Comparison of ENCODE assay signal across 21 cellular contexts in the genomic region with DNA sequence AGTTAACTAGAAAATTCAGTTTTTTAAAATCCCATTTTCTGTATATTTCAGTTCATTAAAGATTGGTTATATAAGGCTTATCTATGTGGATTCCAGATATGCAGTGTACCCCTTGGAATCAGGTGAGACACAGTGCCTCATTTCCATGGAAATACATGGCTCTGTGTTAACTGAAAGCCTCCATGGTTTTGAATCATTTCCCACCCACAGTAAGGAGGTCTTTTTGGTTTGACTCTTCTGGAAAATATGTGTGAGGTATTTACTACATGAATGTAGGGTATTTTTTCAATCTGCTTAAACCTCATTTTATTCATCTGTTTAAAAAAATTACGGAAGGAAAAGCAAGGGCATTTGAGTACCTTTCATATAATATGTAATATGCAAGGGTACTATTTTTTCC. TPM values are rescaled to one million over a fixed set of nuclear protein-coding genes. Genes with fewer than 3 reads are reported as not detected.
DNase-seq lines count a peak whose midpoint lies in the region; ATAC-seq, FAIRE-seq and TF ChIP-seq lines count a peak whose summit lies in the region.
"Had no signal": no experiment of that assay in that cellular context is flagged by ENCODE, and none has a peak within 500 bp of the region (broad histone marks: within the 10 kb centered on the region; RNA-seq: fewer than 3 reads in every experiment).

No MANE protein-coding gene starts in this region.

- DNase-seq in AG20443 (ENCODE audit: low spot score) (peak; percentile 36), HS-27A (ENCODE audit: low read depth) (peak; percentile 39), astrocyte of the hippocampus (ENCODE audit: low read depth, low spot score) (peak; percentile 81), osteoblast (ENCODE audit: insufficient read length, low spot score, missing footprints) (no peak), immature natural killer cell (no peak), sciatic nerve (ENCODE audit: low spot score) (no peak), D721Med (ENCODE audit: insufficient read length, low spot score) (no peak)
- no peak for DNase-seq in activated CD4-positive, alpha-beta memory T cell treated with anti-CD3 and anti-CD28 coated beads for 36 hours
- DNase-seq: ACHN; activated CD4-positive, CD25-positive, alpha-beta regulatory T cell; activated CD8-positive, alpha-beta T cell treated with anti-CD3 and anti-CD28 coated beads, Interleukin-2, amount 10 ng/mL, durations not matched to agents 7 days and 5 days; activated T-cell treated with anti-CD3 and anti-CD28 coated beads, Interleukin-2, amount 50 U/mL, for 4 hours; mucosa of descending colon; NCI-H146; NCI-H2171; NCI-H748 treated with DMSO at 0.1 percent for 48 hours had no signal

- H4K20me1 ChIP-seq in osteoblast (ENCODE audit: insufficient read depth, low read length), result no peaks in the 10 kb centered on the region

- H3K4me3 ChIP-seq in osteoblast (ENCODE audit: insufficient read depth, low read length), result no peak overlapping the region
- H3K4me3 ChIP-seq: mucosa of descending colon, thoracic aorta had no signal

- H3K27me3 ChIP-seq in osteoblast (ENCODE audit: insufficient read depth, low read length), result no peaks in the 10 kb centered on the region

- no peak for TF ChIP-seq CTCF in osteoblast (IDR thresholded peaks at IDR 0.05; ENCODE audit: extremely low read depth, low read depth, low read length)
- TF ChIP-seq CTCF in D721Med (IDR thresholded peaks at IDR 0.05; ENCODE audit: insufficient read depth, missing control alignments), result no peak

- H3K9me3 Mint-ChIP-seq in immature natural killer cell, result peaks cover 0 to 3% (median 0%) of the 10 kb centered on the region in 6 donors
- H3K9me3 Mint-ChIP-seq in activated CD4-positive, alpha-beta memory T cell treated with anti-CD3 and anti-CD28 coated beads for 36 hours, result no peaks in the 10 kb centered on the region
- H3K9me3 Mint-ChIP-seq: activated naive CD4-positive, alpha-beta T cell treated with anti-CD3 and anti-CD28 coated beads, Interleukin-2, amount 50 U/mL, for 24 hours; activated T-cell treated with anti-CD3 and anti-CD28 coated beads, Interleukin-2, amount 50 U/mL, for 4 hours had no signal

- H3K9me3 ChIP-seq in osteoblast (ENCODE audit: low read depth, low read length), result no peaks in the 10 kb centered on the region
- H3K9me3 ChIP-seq: mucosa of descending colon, thoracic aorta had no signal

- POLR2A ChIA-PET in activated CD4-positive, alpha-beta memory T cell treated with anti-CD3 and anti-CD28 coated beads for 36 hours (lab: Charles Lee), result no interaction called here

- H3K36me3 ChIP-seq in osteoblast (ENCODE audit: insufficient read depth, low read length), result no peaks in the 10 kb centered on the region
- H3K36me3 ChIP-seq: thoracic aorta had no signal

- CTCF ChIA-PET in activated CD4-positive, alpha-beta memory T cell treated with anti-CD3 and anti-CD28 coated beads for 36 hours (lab: Charles Lee), result no interaction called here

- no peak for FAIRE-seq in D721Med (lab: Jason Lieb, UNC)

- H3K4me1 ChIP-seq in osteoblast (ENCODE audit: insufficient read depth, low read length), result peaks cover 12% of the 10 kb centered on the region

- H3K27ac Mint-ChIP-seq in immature natural killer cell, result no peak overlapping the region
- no peak overlapping the region for H3K27ac Mint-ChIP-seq in activated CD4-positive, alpha-beta memory T cell treated with anti-CD3 and anti-CD28 coated beads for 36 hours
- H3K27ac Mint-ChIP-seq: activated CD8-positive, alpha-beta T cell treated with anti-CD3 and anti-CD28 coated beads, Interleukin-2, amount 10 ng/mL, durations not matched to agents 7 days and 5 days; activated naive CD4-positive, alpha-beta T cell treated with anti-CD3 and anti-CD28 coated beads, Interleukin-2, amount 50 U/mL, for 24 hours; T-helper 2 cell treated with Interferon-gamma antibody and Interleukin-4, amounts not matched to agents 5 μg/mL and 100 μg/mL, for 36 hours had no signal

- H3K4me1 Mint-ChIP-seq in immature natural killer cell, result no peaks in the 10 kb centered on the region
- no peaks in the 10 kb centered on the region for H3K4me1 Mint-ChIP-seq in activated CD4-positive, alpha-beta memory T cell treated with anti-CD3 and anti-CD28 coated beads for 36 hours (ENCODE audit: low read depth)
- H3K4me1 Mint-ChIP-seq: neural crest cell had no signal

- peaks cover 0 to 3% (median 2%) of the 10 kb centered on the region in 3 donors for H3K27me3 Mint-ChIP-seq in immature natural killer cell (ENCODE audit: low read depth in 3 of 3)
- no peaks in the 10 kb centered on the region for H3K27me3 Mint-ChIP-seq in activated CD4-positive, alpha-beta memory T cell treated with anti-CD3 and anti-CD28 coated beads for 36 hours
- H3K27me3 Mint-ChIP-seq: activated naive CD4-positive, alpha-beta T cell treated with anti-CD3 and anti-CD28 coated beads, Interleukin-2, amount 50 U/mL, for 24 hours had no signal

- no peak overlapping the region for H2AFZ ChIP-seq in osteoblast (ENCODE audit: low read length)

- peak overlapping the region; percentile 37 for H3K27ac ChIP-seq in osteoblast (ENCODE audit: low read depth, low read length)
- H3K27ac ChIP-seq: thoracic aorta had no signal

- no peaks in the 10 kb centered on the region for H3K79me2 ChIP-seq in osteoblast (ENCODE audit: insufficient read depth, low read length)

- ATAC-seq in sciatic nerve, result no peak
- ATAC-seq: activated CD8-positive, alpha-beta T cell treated with anti-CD3 and anti-CD28 coated beads, Interleukin-2, amount 10 ng/mL, durations not matched to agents 7 days and 5 days; activated T-cell treated with anti-CD3 and anti-CD28 coated beads, Interleukin-2, amount 50 U/mL, for 4 hours; Panc1 had no signal

- H3K36me3 Mint-ChIP-seq in immature natural killer cell, result peaks cover 0 to 5% (median 0%) of the 10 kb centered on the region in 3 donors
- peaks cover 7% of the 10 kb centered on the region for H3K36me3 Mint-ChIP-seq in activated CD4-positive, alpha-beta memory T cell treated with anti-CD3 and anti-CD28 coated beads for 36 hours

- no peak overlapping the region for H3K4me2 ChIP-seq in osteoblast (ENCODE audit: insufficient read depth, low read length)

- H3K4me3 Mint-ChIP-seq in immature natural killer cell, result no peak overlapping the region
- no peak overlapping the region for H3K4me3 Mint-ChIP-seq in activated CD4-positive, alpha-beta memory T cell treated with anti-CD3 and anti-CD28 coated beads for 36 hours
- H3K4me3 Mint-ChIP-seq: activated CD8-positive, alpha-beta T cell treated with anti-CD3 and anti-CD28 coated beads, Interleukin-2, amount 10 ng/mL, durations not matched to agents 7 days and 5 days; activated naive CD4-positive, alpha-beta T cell treated with anti-CD3 and anti-CD28 coated beads, Interleukin-2, amount 50 U/mL, for 24 hours; activated T-cell treated with anti-CD3 and anti-CD28 coated beads, Interleukin-2, amount 50 U/mL, for 4 hours; neural crest cell; T-helper 2 cell treated with Interferon-gamma antibody and Interleukin-4, amounts not matched to agents 5 μg/mL and 100 μg/mL, for 36 hours had no signal

- intact Hi-C loops in activated CD4-positive, alpha-beta memory T cell treated with anti-CD3 and anti-CD28 coated beads for 36 hours (cut with micrococcal nuclease), result no loop called here
- intact Hi-C loops in sciatic nerve (cut with DNase I), result no loop called here

RNA-seq across cellular contexts. Expression of a gene that starts 25.5 kb away (rescaled TPM):
- 4.4 and 5.8 TPM in 2 replicates for total RNA-seq in osteoblast
- 1 to 10 TPM in 2 of 3 donors, under 1 TPM in 1; 0.35 to 2.4 (median 1.1) TPM for polyA plus RNA-seq in immature natural killer cell
- 1 to 10 TPM; 2.1 to 2.9 TPM for total RNA-seq in activated CD4-positive, alpha-beta memory T cell treated with anti-CD3 and anti-CD28 coated beads for 36 hours
- 19.0 TPM for total RNA-seq in sciatic nerve

Comparison
In these comparisons a context has a peak if more than half of its experiments do, and no peak if none do; other contexts are left out.
1. DNase-seq: peak in AG20443 (single experiment), HS-27A (single experiment) and astrocyte of the hippocampus (single experiment); none in osteoblast (single experiment), immature natural killer cell (0 of 3), activated CD4-positive, alpha-beta memory T cell treated with anti-CD3 and anti-CD28 coated beads for 36 hours (single experiment), sciatic nerve (single experiment) and D721Med (single experiment).